ENCODE assay signal across 15 cellular contexts in the genomic region with DNA sequence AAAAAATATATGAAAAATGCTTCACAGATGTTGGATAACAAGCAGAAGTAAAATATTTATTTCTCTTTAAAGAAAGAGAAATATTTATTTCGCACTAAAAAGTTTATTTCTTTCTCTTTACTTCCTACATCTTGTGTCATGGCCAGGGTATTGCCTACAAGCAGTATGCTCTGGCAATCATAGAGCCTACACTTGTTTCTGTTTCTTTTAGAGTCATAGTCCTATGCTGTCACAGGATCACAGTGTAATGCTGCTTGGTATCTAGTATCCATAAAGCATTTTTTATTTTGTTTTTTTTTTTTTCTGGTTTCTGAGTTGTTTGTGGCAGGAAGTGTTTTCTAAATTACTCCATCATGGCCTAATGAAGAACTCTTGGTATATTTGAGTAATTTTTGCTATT.
DNase-seq lines count a peak whose midpoint lies in the region; ATAC-seq and TF ChIP-seq lines count a peak whose summit lies in the region.
"Had no signal": no experiment of that assay in that cellular context is flagged by ENCODE, and none has a peak within 500 bp of the region (broad histone marks: within the 10 kb centered on the region; RNA-seq: fewer than 3 reads in every experiment).

No MANE protein-coding gene starts in this region.

- H3K27me3 ChIP-seq in CD8-positive, alpha-beta T cell (ENCODE audit: insufficient read depth, low read length), result no peaks in the 10 kb centered on the region
- H3K27me3 ChIP-seq in upper lobe of left lung, result no peaks in the 10 kb centered on the region
- H3K27me3 ChIP-seq: right lobe of liver had no signal

- peaks cover 3% of the 10 kb centered on the region for H3K9me3 Mint-ChIP-seq in CD8-positive, alpha-beta T cell

- H3K4me3 ChIP-seq in CD8-positive, alpha-beta T cell (ENCODE audit: low read depth, low read length), result no peak overlapping the region
- no peak overlapping the region for H3K4me3 ChIP-seq in upper lobe of left lung
- H3K4me3 ChIP-seq: coronary artery, right lobe of liver, SK-N-MC had no signal

- H3K27ac Mint-ChIP-seq in CD8-positive, alpha-beta T cell, result no peak overlapping the region

- TF ChIP-seq EP300 in upper lobe of left lung (IDR thresholded peaks at IDR 0.05), result no peak

- H3K9me3 ChIP-seq in CD8-positive, alpha-beta T cell (ENCODE audit: low read length), result no peaks in the 10 kb centered on the region
- no peaks in the 10 kb centered on the region for H3K9me3 ChIP-seq in upper lobe of left lung
- H3K9me3 ChIP-seq: right lobe of liver had no signal

- H3K27ac ChIP-seq in CD8-positive, alpha-beta T cell (ENCODE audit: low read depth, low read length), result no peak overlapping the region
- no peak overlapping the region for H3K27ac ChIP-seq in upper lobe of left lung
- H3K27ac ChIP-seq: coronary artery, epithelial cell of prostate, right lobe of liver had no signal

- CTCF ChIA-PET in CD8-positive, alpha-beta T cell (lab: Charles Lee), result no interaction called here

- no peak overlapping the region for H3K4me3 Mint-ChIP-seq in CD8-positive, alpha-beta T cell

- no peak for TF ChIP-seq POLR2A in upper lobe of left lung (IDR thresholded peaks at IDR 0.05)

- POLR2A ChIA-PET in CD8-positive, alpha-beta T cell (lab: Charles Lee), result no interaction called here

- no peaks in the 10 kb centered on the region for H3K36me3 Mint-ChIP-seq in CD8-positive, alpha-beta T cell

- no peaks in the 10 kb centered on the region for H3K36me3 ChIP-seq in CD8-positive, alpha-beta T cell (ENCODE audit: insufficient read depth, low read length)
- no peaks in the 10 kb centered on the region for H3K36me3 ChIP-seq in upper lobe of left lung
- H3K36me3 ChIP-seq: right lobe of liver had no signal

- H3K4me1 ChIP-seq in CD8-positive, alpha-beta T cell (ENCODE audit: insufficient read depth, low read length), result no peaks in the 10 kb centered on the region
- no peaks in the 10 kb centered on the region for H3K4me1 ChIP-seq in upper lobe of left lung
- H3K4me1 ChIP-seq: right lobe of liver had no signal

- no peaks in the 10 kb centered on the region for H3K27me3 Mint-ChIP-seq in CD8-positive, alpha-beta T cell (ENCODE audit: low read depth)

- 72 to 73% methylated on average over 1 of the region's 1 CpG for WGBS in upper lobe of left lung, 2 donors

- ATAC-seq in GM21381 (IDR thresholded peaks at IDR 0.05; ENCODE audit: unreplicated experiment) (peak; percentile 61), HG02938 (IDR thresholded peaks at IDR 0.05; ENCODE audit: unreplicated experiment) (peak; percentile 70), GM19452 (IDR thresholded peaks at IDR 0.05; ENCODE audit: unreplicated experiment) (no peak), upper lobe of left lung (ENCODE audit: low FRiP score in 2 of 2) (no peak)
- ATAC-seq in CD8-positive, alpha-beta T cell, result no peak
- ATAC-seq: right lobe of liver had no signal

- TF ChIP-seq CTCF in GM13977 (IDR thresholded peaks at IDR 0.05; ENCODE audit: extremely low read depth, insufficient read depth, missing control alignments) (no peak), upper lobe of left lung (IDR thresholded peaks at IDR 0.05) (no peak)
- TF ChIP-seq CTCF in CD8-positive, alpha-beta T cell (IDR thresholded peaks at IDR 0.05), result no peak

- peaks cover 5% of the 10 kb centered on the region for H3K4me1 Mint-ChIP-seq in CD8-positive, alpha-beta T cell (ENCODE audit: low read depth)

- intact Hi-C loops in CD8-positive, alpha-beta T cell (cut with DNase I, micrococcal nuclease), result no loop called here

- peak; percentile 3 for DNase-seq in GM13977 (ENCODE audit: low spot score)
- peak; percentile 38 for DNase-seq in SK-MEL-5 (ENCODE audit: low read depth, low spot score)
- DNase-seq in islet precursor cell, result no peak
- no peak for DNase-seq in CD8-positive, alpha-beta T cell
- DNase-seq in upper lobe of left lung, result no peak
- DNase-seq: activated effector memory CD4-positive, alpha-beta T cell treated with anti-CD3 and anti-CD28 coated beads, Interleukin-2, amount 50 U/mL, for 16 hours; NCI-H146; right lobe of liver; stimulated activated CD4-positive, alpha-beta T cell treated with anti-CD3 and anti-CD28 coated beads, Interleukin-2, amount 100 ng/mL, for 48 hours had no signal

- in situ Hi-C loops in GM13977 (cut with MboI; ENCODE audit: low pct_unique_long_range_greater_than_20kb, low sequenced_read_pairs, unreplicated experiment), result no loop called here
- in situ Hi-C loops in SK-MEL-5 (cut with HindIII; ENCODE audit: low pct_unique_long_range_greater_than_20kb, low sequenced_read_pairs), result no loop called here

Comparison
In these comparisons a context has a peak if more than half of its experiments do, and no peak if none do; other contexts are left out.
1. DNase-seq: peak in GM13977 (single experiment) and SK-MEL-5 (single experiment); none in islet precursor cell (single experiment), CD8-positive, alpha-beta T cell (0 of 7) and upper lobe of left lung (0 of 2).
2. ATAC-seq: peak in GM21381 (single experiment) and HG02938 (single experiment); none in GM19452 (single experiment), CD8-positive, alpha-beta T cell (single experiment) and upper lobe of left lung (0 of 2).